Comparison of ENCODE assay signal across 19 cellular contexts in genomic region chr6:45605971-45606370, GRCh38.
A peak's percentile ranks its signal among the peaks of the same experiment; 100 is the strongest.
DNase-seq lines count a peak whose midpoint lies in the region; ATAC-seq lines count a peak whose summit lies in the region.
"Had no signal": no experiment of that assay in that cellular context is flagged by ENCODE, and none has a peak within 500 bp of the region (broad histone marks: within the 10 kb centered on the region; RNA-seq: fewer than 3 reads in every experiment).

No MANE protein-coding gene starts in this region.

- H3K4me2 ChIP-seq in mesenchymal stem cell (ENCODE audit: low read length, poor library complexity, severe bottlenecking): no peak overlapping the region
- H3K4me2 ChIP-seq: A549, BLaER1 had no signal

- H2BK120ac ChIP-seq in mesenchymal stem cell (ENCODE audit: low read depth, low read length): peak overlapping the region; percentile 19

- peak overlapping the region; percentile 17 for H3K27ac Mint-ChIP-seq in activated naive CD8-positive, alpha-beta T cell treated with anti-CD3 and anti-CD28 coated beads, Interleukin-2, amount 50 U/mL, for 24 hours
- H3K27ac Mint-ChIP-seq in activated naive CD8-positive, alpha-beta T cell treated with anti-CD3 and anti-CD28 coated beads for 36 hours: no peak overlapping the region
- peak overlapping the region; percentile 44 for H3K27ac Mint-ChIP-seq in activated T-helper 2 cell treated with anti-CD3 and anti-CD28 coated beads, Interferon-gamma antibody, Interleukin-2, Interleukin-4, amounts not matched to agents 10 μg/mL and 5 μg/mL and 100 μg/mL, durations not matched to agents 14 hours and 24 hours and 36 hours

- no peak overlapping the region for H3K23ac ChIP-seq in mesenchymal stem cell (ENCODE audit: low read length in 2 of 2)

- H3K14ac ChIP-seq in mesenchymal stem cell (ENCODE audit: low read length in 2 of 2): no peak overlapping the region

- H4K91ac ChIP-seq in mesenchymal stem cell (ENCODE audit: low read length): no peak overlapping the region

- H3K79me1 ChIP-seq in mesenchymal stem cell (replicated peaks; ENCODE audit: low read length, poor library complexity, severe bottlenecking): no peaks in the 10 kb centered on the region

- no peak overlapping the region for H3K4ac ChIP-seq in mesenchymal stem cell (ENCODE audit: low read depth in 1 of 2, low read length in 2 of 2)

- no peak for ATAC-seq in activated naive CD8-positive, alpha-beta T cell treated with anti-CD3 and anti-CD28 coated beads, Interleukin-2, amount 50 U/mL, for 24 hours
- ATAC-seq: A549, HCT116, K562 had no signal

- no peaks in the 10 kb centered on the region for H3K4me1 ChIP-seq in mesenchymal stem cell (ENCODE audit: control insufficient read depth, insufficient read depth, low read depth, low read length)
- H3K4me1 ChIP-seq: A549 had no signal

- no peaks in the 10 kb centered on the region for H3K27me3 ChIP-seq in mesenchymal stem cell (ENCODE audit: control insufficient read depth in 1 of 2, insufficient read depth in 1 of 2, low read length in 2 of 2)
- H3K27me3 ChIP-seq: BLaER1 had no signal

- peaks cover 40% of the 10 kb centered on the region for H3K4me1 Mint-ChIP-seq in activated naive CD8-positive, alpha-beta T cell treated with anti-CD3 and anti-CD28 coated beads, Interleukin-2, amount 50 U/mL, for 24 hours
- H3K4me1 Mint-ChIP-seq in activated naive CD8-positive, alpha-beta T cell treated with anti-CD3 and anti-CD28 coated beads for 36 hours: peaks cover 27% of the 10 kb centered on the region
- peaks cover 45% of the 10 kb centered on the region for H3K4me1 Mint-ChIP-seq in activated T-helper 2 cell treated with anti-CD3 and anti-CD28 coated beads, Interferon-gamma antibody, Interleukin-2, Interleukin-4, amounts not matched to agents 10 μg/mL and 5 μg/mL and 100 μg/mL, durations not matched to agents 14 hours and 24 hours and 36 hours (ENCODE audit: low read depth)

- H3K9me3 Mint-ChIP-seq in activated naive CD8-positive, alpha-beta T cell treated with anti-CD3 and anti-CD28 coated beads, Interleukin-2, amount 50 U/mL, for 24 hours: peaks cover 14% of the 10 kb centered on the region
- H3K9me3 Mint-ChIP-seq in activated naive CD8-positive, alpha-beta T cell treated with anti-CD3 and anti-CD28 coated beads for 36 hours: peaks cover 7% of the 10 kb centered on the region
- peaks cover 34% of the 10 kb centered on the region for H3K9me3 Mint-ChIP-seq in activated T-helper 2 cell treated with anti-CD3 and anti-CD28 coated beads, Interferon-gamma antibody, Interleukin-2, Interleukin-4, amounts not matched to agents 10 μg/mL and 5 μg/mL and 100 μg/mL, durations not matched to agents 14 hours and 24 hours and 36 hours

- no peak overlapping the region for H2AFZ ChIP-seq in mesenchymal stem cell (ENCODE audit: low read depth, low read length)

- H3K4me3 Mint-ChIP-seq in activated naive CD8-positive, alpha-beta T cell treated with anti-CD3 and anti-CD28 coated beads, Interleukin-2, amount 50 U/mL, for 24 hours: no peak overlapping the region
- no peak overlapping the region for H3K4me3 Mint-ChIP-seq in activated naive CD8-positive, alpha-beta T cell treated with anti-CD3 and anti-CD28 coated beads for 36 hours
- no peak overlapping the region for H3K4me3 Mint-ChIP-seq in activated T-helper 2 cell treated with anti-CD3 and anti-CD28 coated beads, Interferon-gamma antibody, Interleukin-2, Interleukin-4, amounts not matched to agents 10 μg/mL and 5 μg/mL and 100 μg/mL, durations not matched to agents 14 hours and 24 hours and 36 hours (ENCODE audit: low read depth)
- H3K4me3 Mint-ChIP-seq: CD4-positive, alpha-beta memory T cell had no signal

- H4K8ac ChIP-seq in mesenchymal stem cell (ENCODE audit: low read length): no peak overlapping the region

- H3K36me3 Mint-ChIP-seq in activated naive CD8-positive, alpha-beta T cell treated with anti-CD3 and anti-CD28 coated beads, Interleukin-2, amount 50 U/mL, for 24 hours (ENCODE audit: low read depth): peaks cover 2% of the 10 kb centered on the region
- peaks cover 8% of the 10 kb centered on the region for H3K36me3 Mint-ChIP-seq in activated naive CD8-positive, alpha-beta T cell treated with anti-CD3 and anti-CD28 coated beads for 36 hours
- H3K36me3 Mint-ChIP-seq in activated T-helper 2 cell treated with anti-CD3 and anti-CD28 coated beads, Interferon-gamma antibody, Interleukin-2, Interleukin-4, amounts not matched to agents 10 μg/mL and 5 μg/mL and 100 μg/mL, durations not matched to agents 14 hours and 24 hours and 36 hours (ENCODE audit: low read depth): peaks cover 41% of the 10 kb centered on the region

- H3K9ac ChIP-seq in mesenchymal stem cell (ENCODE audit: low read length): no peak overlapping the region
- H3K9ac ChIP-seq: BLaER1 had no signal

- H3K27me3 Mint-ChIP-seq in activated naive CD8-positive, alpha-beta T cell treated with anti-CD3 and anti-CD28 coated beads, Interleukin-2, amount 50 U/mL, for 24 hours: no peaks in the 10 kb centered on the region
- no peaks in the 10 kb centered on the region for H3K27me3 Mint-ChIP-seq in activated naive CD8-positive, alpha-beta T cell treated with anti-CD3 and anti-CD28 coated beads for 36 hours
- H3K27me3 Mint-ChIP-seq in activated T-helper 2 cell treated with anti-CD3 and anti-CD28 coated beads, Interferon-gamma antibody, Interleukin-2, Interleukin-4, amounts not matched to agents 10 μg/mL and 5 μg/mL and 100 μg/mL, durations not matched to agents 14 hours and 24 hours and 36 hours (ENCODE audit: low read depth): no peaks in the 10 kb centered on the region
- H3K27me3 Mint-ChIP-seq: CD4-positive, alpha-beta memory T cell had no signal

- H3K18ac ChIP-seq in mesenchymal stem cell (ENCODE audit: low read depth in 1 of 2, low read length in 2 of 2): no peak overlapping the region

- no peak overlapping the region for H2AK5ac ChIP-seq in mesenchymal stem cell (ENCODE audit: low read length, severe bottlenecking)

- WGBS in mesenchymal stem cell: 100% methylated on average over 1 of the region's 1 CpG

- intact Hi-C loops in activated T-helper 2 cell treated with anti-CD3 and anti-CD28 coated beads, Interferon-gamma antibody, Interleukin-2, Interleukin-4, amounts not matched to agents 10 μg/mL and 5 μg/mL and 100 μg/mL, durations not matched to agents 14 hours and 24 hours and 36 hours (cut with micrococcal nuclease): loop anchor here (5.0 kb wide), 4 partner anchors 106 to 316 kb away; no protein-coding TSS in a partner anchor

- DNase-seq in activated naive CD8-positive, alpha-beta T cell treated with anti-CD3 and anti-CD28 coated beads, Interleukin-2, amount 50 U/mL, for 24 hours: no peak
- DNase-seq in activated naive CD8-positive, alpha-beta T cell treated with anti-CD3 and anti-CD28 coated beads for 36 hours: no peak
- no peak for DNase-seq in activated T-helper 2 cell treated with anti-CD3 and anti-CD28 coated beads, Interferon-gamma antibody, Interleukin-2, Interleukin-4, amounts not matched to agents 10 μg/mL and 5 μg/mL and 100 μg/mL, durations not matched to agents 14 hours and 24 hours and 36 hours (ENCODE audit: low spot score)
- no peak for DNase-seq in mesenchymal stem cell
- no peak for DNase-seq in central memory CD4-positive, alpha-beta T cell
- DNase-seq in middle frontal gyrus (ENCODE audit: extremely low spot score, low spot score): no peak
- DNase-seq in NCI-H524 treated with DMSO at 0.1 percent for 48 hours (lab: John Stamatoyannopoulos, UW): no peak
- DNase-seq: CD4-positive, alpha-beta memory T cell; DMS53; EL; GOT3; NCI-H1694 treated with DMSO at 0.1 percent for 48 hours; NCI-H748 treated with DMSO at 0.1 percent for 48 hours; NK-92 treated with Interleukin-12 subunit alpha and Interleukin-12 subunit beta, amount 100 ng/mL, for 24 hours; Right ventricle myocardium superior had no signal

- H2BK5ac ChIP-seq in mesenchymal stem cell (ENCODE audit: low read depth, low read length, poor library complexity, severe bottlenecking): no peak overlapping the region

- H3K36me3 ChIP-seq in mesenchymal stem cell (ENCODE audit: control insufficient read depth in 1 of 2, insufficient read depth in 2 of 2, low read depth in 1 of 2, low read length in 2 of 2): peaks cover 0 to 3% of the 10 kb centered on the region in 2 experiments
- H3K36me3 ChIP-seq: BLaER1 had no signal

- no peak overlapping the region for H2BK15ac ChIP-seq in mesenchymal stem cell (ENCODE audit: low read depth, poor library complexity, severe bottlenecking)

- no peak overlapping the region for H3K4me3 ChIP-seq in mesenchymal stem cell (ENCODE audit: insufficient read depth in 1 of 2, low read depth in 1 of 2, low read length in 2 of 2)
- H3K4me3 ChIP-seq: A549, BLaER1, K562 had no signal

- no peak overlapping the region for H3K27ac ChIP-seq in mesenchymal stem cell (ENCODE audit: low read length, poor library complexity, severe bottlenecking)
- H3K27ac ChIP-seq: A549, BLaER1 had no signal

- H2BK12ac ChIP-seq in mesenchymal stem cell (ENCODE audit: low read length in 2 of 2): no peak overlapping the region

- no peaks in the 10 kb centered on the region for H3K9me3 ChIP-seq in mesenchymal stem cell (ENCODE audit: control insufficient read depth, low read length)
- H3K9me3 ChIP-seq: A549 had no signal
